In genomic region chr9:18689881-18690280, GRCh38 we compare ENCODE assay signal across 1 cellular context.
TF ChIP-seq lines count a peak whose summit lies in the region.

No MANE protein-coding gene starts in this region.

TF ChIP-seq in IMR-90, 13 proteins besides CTCF, POLR2A, EP300 and RAD21 (continued from another document):
- TF ChIP-seq ELK1 (IDR thresholded peaks at IDR 0.05; ENCODE audit: borderline replicate concordance, low read depth, low read length): no peak
- no peak for TF ChIP-seq BHLHE40 (IDR thresholded peaks at IDR 0.05; ENCODE audit: low read depth, low read length)
- no peak for TF ChIP-seq USF2 (IDR thresholded peaks at IDR 0.05; ENCODE audit: low read depth, low read length)
- TF ChIP-seq MAFK (IDR thresholded peaks at IDR 0.05; ENCODE audit: low read depth, low read length): no peak
- TF ChIP-seq MAZ (IDR thresholded peaks at IDR 0.05; ENCODE audit: borderline replicate concordance, low read depth, low read length): no peak
- no peak for TF ChIP-seq CHD1 (IDR thresholded peaks at IDR 0.05; ENCODE audit: low read depth, low read length)
- TF ChIP-seq SMC3 (IDR thresholded peaks at IDR 0.05; ENCODE audit: low read depth, low read length): no peak
- TF ChIP-seq RFX5 (IDR thresholded peaks at IDR 0.05; ENCODE audit: low read depth, low read length): no peak
- no peak for TF ChIP-seq NFE2L2 (IDR thresholded peaks at IDR 0.05; ENCODE audit: low read depth, low read length)
- TF ChIP-seq CEBPB (IDR thresholded peaks at IDR 0.05; ENCODE audit: low read depth, low read length): no peak
- no peak for TF ChIP-seq RCOR1 (IDR thresholded peaks at IDR 0.05; ENCODE audit: insufficient replicate concordance, low read length)
